8 cellular contexts compared by ENCODE assay signal in the genomic region with DNA sequence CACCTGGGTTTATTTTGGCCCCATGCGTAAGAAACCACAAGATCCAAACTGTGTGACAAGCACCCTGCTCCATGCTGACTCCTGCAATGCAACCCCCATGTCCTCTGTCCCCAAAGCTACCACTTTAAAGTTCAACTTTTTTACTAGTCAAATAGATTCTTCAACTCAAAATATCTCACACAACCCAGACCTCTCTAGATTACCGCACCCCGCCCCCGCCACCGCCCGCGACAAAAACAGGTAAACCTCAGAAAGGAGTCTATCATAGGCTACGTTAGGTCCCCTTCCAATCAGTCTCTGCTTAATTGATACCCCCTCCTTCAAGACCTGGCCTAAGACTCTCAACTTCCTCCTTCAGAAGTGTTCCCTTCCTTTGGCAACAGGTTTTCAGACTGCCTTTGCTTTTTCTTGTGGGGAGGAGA. TPM values are rescaled to one million over a fixed set of nuclear protein-coding genes. Genes with fewer than 3 reads are reported as not detected.
A peak's percentile ranks its signal among the peaks of the same experiment; 100 is the strongest.
DNase-seq lines count a peak whose midpoint lies in the region; ATAC-seq and TF ChIP-seq lines count a peak whose summit lies in the region.

No MANE protein-coding gene starts in this region.

- H3K27ac Mint-ChIP-seq in activated naive CD4-positive, alpha-beta T cell treated with anti-CD3 and anti-CD28 coated beads, Interleukin-2, amount 50 U/mL, for 72 hours, result peak overlapping the region; percentile 98 to 99

- no peak overlapping the region for H2AFZ ChIP-seq in OCI-LY1 (ENCODE audit: low read length)

- H3K79me2 ChIP-seq in OCI-LY1 (ENCODE audit: insufficient read depth, low read length), result peaks cover 29% of the 10 kb centered on the region

- peak overlapping the region; percentile 98 for H3K27ac ChIP-seq in OCI-LY1 (ENCODE audit: low read depth, low read length, poor library complexity, severe bottlenecking)

- peaks cover 57% of the 10 kb centered on the region for H3K4me1 ChIP-seq in OCI-LY1 (ENCODE audit: insufficient read depth, low read length, severe bottlenecking)

- peaks cover 58% of the 10 kb centered on the region in 2 donors for H3K36me3 Mint-ChIP-seq in activated naive CD4-positive, alpha-beta T cell treated with anti-CD3 and anti-CD28 coated beads, Interleukin-2, amount 50 U/mL, for 72 hours

- DNase-seq in AG09309 (ENCODE audit: low read depth) (no peak), GDM1 (lab: John Stamatoyannopoulos, UW) (no peak), AG08396 (ENCODE audit: low spot score) (no peak)
- peak; percentile 47 to 69 for DNase-seq in activated naive CD4-positive, alpha-beta T cell treated with anti-CD3 and anti-CD28 coated beads, Interleukin-2, amount 50 U/mL, for 72 hours (ENCODE audit: low spot score in 2 of 2)
- DNase-seq in stimulated activated CD4-positive, alpha-beta T cell treated with anti-CD3 and anti-CD28 coated beads, Interleukin-2, amount 100 ng/mL, for 24 hours, result peak; percentile 81

- H3K9me3 ChIP-seq in OCI-LY1 (ENCODE audit: low read length) (no peaks in the 10 kb centered on the region), iPS-18c (ENCODE audit: control insufficient read depth, insufficient read depth, low read length) (no peaks in the 10 kb centered on the region)

- H3K27me3 ChIP-seq in OCI-LY1 (ENCODE audit: insufficient read depth, low read length), result no peaks in the 10 kb centered on the region

- TF ChIP-seq CTCF in AG09309 (IDR thresholded peaks at IDR 0.05; ENCODE audit: control insufficient read depth, insufficient read depth, low read depth, low read length, missing control alignments) (no peak), OCI-LY1 (IDR thresholded peaks at IDR 0.05; ENCODE audit: low read length) (no peak)

- peak overlapping the region; percentile 76 for H3K9ac ChIP-seq in OCI-LY1 (ENCODE audit: low read length)

- peaks cover 57% of the 10 kb centered on the region for H3K36me3 ChIP-seq in OCI-LY1 (ENCODE audit: insufficient read depth, low read length)

- H4K20me1 ChIP-seq in OCI-LY1 (ENCODE audit: insufficient read depth, low read length), result no peaks in the 10 kb centered on the region

- H3K4me2 ChIP-seq in OCI-LY1 (ENCODE audit: low read length), result peak overlapping the region; percentile 96

- H3K4me3 ChIP-seq in AG09309 (ENCODE audit: control insufficient read depth, low read depth, low read length) (peak overlapping the region; percentile 89), OCI-LY1 (ENCODE audit: low read depth, low read length, poor library complexity, severe bottlenecking) (peak overlapping the region; percentile 84), iPS-18c (ENCODE audit: insufficient read depth, low read depth, low read length) (peak overlapping the region; percentile 99)

- no peaks in the 10 kb centered on the region for H3K9me3 Mint-ChIP-seq in activated naive CD4-positive, alpha-beta T cell treated with anti-CD3 and anti-CD28 coated beads, Interleukin-2, amount 50 U/mL, for 72 hours

- peak; percentile 30 to 39 for ATAC-seq in activated naive CD4-positive, alpha-beta T cell treated with anti-CD3 and anti-CD28 coated beads, Interleukin-2, amount 50 U/mL, for 72 hours
- no peak for ATAC-seq in GM18909 (IDR thresholded peaks at IDR 0.05; ENCODE audit: poor library complexity, unreplicated experiment)

- H3K9me2 ChIP-seq in OCI-LY1 (ENCODE audit: low read depth, low read length), result no peaks in the 10 kb centered on the region

- peaks cover 17% of the 10 kb centered on the region; the same call in 1 of the 2 replicates for H3F3A ChIP-seq in OCI-LY1 (ENCODE audit: insufficient read depth, low read length)

RNA-seq across cellular contexts. Expression of gene ZFP36L1, which starts 2.2 kb away (rescaled TPM):
- 100 to 1,000 TPM in 1 of 2 donors, 10 to 100 TPM in 1; 73.4 to 158 TPM for total RNA-seq in activated naive CD4-positive, alpha-beta T cell treated with anti-CD3 and anti-CD28 coated beads, Interleukin-2, amount 50 U/mL, for 72 hours

Comparison
In these comparisons a context has a peak if more than half of its experiments do, and no peak if none do; other contexts are left out.
1. DNase-seq: peak in activated naive CD4-positive, alpha-beta T cell treated with anti-CD3 and anti-CD28 coated beads, Interleukin-2, amount 50 U/mL, for 72 hours (2 of 2) and stimulated activated CD4-positive, alpha-beta T cell treated with anti-CD3 and anti-CD28 coated beads, Interleukin-2, amount 100 ng/mL, for 24 hours (2 of 2); none in AG09309 (single experiment), GDM1 (single experiment) and AG08396 (single experiment).
2. Peak in every context shown above with its lines, with median percentiles within 50 percentile points of each other: H3K4me3 ChIP-seq.